ENCODE assay signal across 11 cellular contexts in genomic region chr15:81235781-81236507, GRCh38. TPM values are rescaled to one million over a fixed set of nuclear protein-coding genes. Genes with fewer than 3 reads are reported as not detected.
DNase-seq lines count a peak whose midpoint lies in the region; ATAC-seq and TF ChIP-seq lines count a peak whose summit lies in the region.
"Had no signal": no experiment of that assay in that cellular context is flagged by ENCODE, and none has a peak within 500 bp of the region (broad histone marks: within the 10 kb centered on the region; RNA-seq: fewer than 3 reads in every experiment).

No MANE protein-coding gene starts in this region.

- peaks cover 26% of the 10 kb centered on the region for H3K9me3 Mint-ChIP-seq in mesothelial cell of epicardium
- no peaks in the 10 kb centered on the region for H3K9me3 Mint-ChIP-seq in glutamatergic neuron (ENCODE audit: unreplicated experiment)

- intact Hi-C loops in esophagus muscularis mucosa (cut with DNase I): no loop called here

- H3K4me3 Mint-ChIP-seq in mesothelial cell of epicardium (no peak overlapping the region), glutamatergic neuron (ENCODE audit: unreplicated experiment) (no peak overlapping the region)
- H3K4me3 Mint-ChIP-seq: activated naive CD4-positive, alpha-beta T cell treated with anti-CD3 and anti-CD28 coated beads, Interleukin-2, amount 50 U/mL, for 24 hours; memory B cell had no signal

- H3K27me3 ChIP-seq in esophagus muscularis mucosa: no peaks in the 10 kb centered on the region
- H3K27me3 ChIP-seq in trophoblast cell (ENCODE audit: insufficient read depth, low read length): no peaks in the 10 kb centered on the region

- H3K4me2 ChIP-seq in trophoblast cell (ENCODE audit: low read length): no peak overlapping the region
- H3K4me2 ChIP-seq: KMS-11 had no signal

- no peak overlapping the region for H2BK120ac ChIP-seq in trophoblast cell (ENCODE audit: insufficient read depth, low read length, poor library complexity)

- ATAC-seq in SK-N-SH treated with all-trans-retinoic acid at 6 μM for 48 hours: peak; percentile 40; the same call in 2 of the 3 replicates

- no peak overlapping the region for H4K8ac ChIP-seq in trophoblast cell (ENCODE audit: low read depth, low read length)

- no peak for TF ChIP-seq CTCF in esophagus muscularis mucosa (IDR thresholded peaks at IDR 0.05)
- no peak for TF ChIP-seq CTCF in mesothelial cell of epicardium (IDR thresholded peaks at IDR 0.05; ENCODE audit: unreplicated experiment)
- TF ChIP-seq CTCF in glutamatergic neuron (IDR thresholded peaks at IDR 0.05; ENCODE audit: partially characterized antibody, unreplicated experiment): no peak

- no peaks in the 10 kb centered on the region for H3K79me2 ChIP-seq in trophoblast cell (ENCODE audit: control insufficient read depth, insufficient read depth, low read length, poor library complexity)

- H3K36me3 Mint-ChIP-seq in mesothelial cell of epicardium (no peaks in the 10 kb centered on the region), glutamatergic neuron (ENCODE audit: unreplicated experiment) (no peaks in the 10 kb centered on the region)
- H3K36me3 Mint-ChIP-seq: memory B cell had no signal

- 71% methylated on average over 4 of the region's 5 CpGs for WGBS in esophagus muscularis mucosa
- no CpG with 5 or more reads among the region's 5 CpGs for WGBS in trophoblast cell (ENCODE audit: extremely low coverage, insufficient coverage, insufficient read length)

- no peak for TF ChIP-seq POLR2A in esophagus muscularis mucosa (IDR thresholded peaks at IDR 0.05; ENCODE audit: low read depth)

- H3K27ac Mint-ChIP-seq in mesothelial cell of epicardium (no peak overlapping the region), glutamatergic neuron (ENCODE audit: unreplicated experiment) (no peak overlapping the region)
- H3K27ac Mint-ChIP-seq: activated naive CD4-positive, alpha-beta T cell treated with anti-CD3 and anti-CD28 coated beads, Interleukin-2, amount 50 U/mL, for 24 hours; memory B cell had no signal

- H4K12ac ChIP-seq in trophoblast cell (ENCODE audit: low read depth, low read length): no peak overlapping the region

- no peaks in the 10 kb centered on the region for H3K27me3 Mint-ChIP-seq in mesothelial cell of epicardium (ENCODE audit: low read depth)
- peaks cover 1% of the 10 kb centered on the region for H3K27me3 Mint-ChIP-seq in glutamatergic neuron (ENCODE audit: unreplicated experiment)
- H3K27me3 Mint-ChIP-seq: activated naive CD4-positive, alpha-beta T cell treated with anti-CD3 and anti-CD28 coated beads, Interleukin-2, amount 50 U/mL, for 24 hours; memory B cell had no signal

- H3K23ac ChIP-seq in trophoblast cell (ENCODE audit: low read length): no peak overlapping the region

- H3K4me1 ChIP-seq in esophagus muscularis mucosa: no peaks in the 10 kb centered on the region
- no peaks in the 10 kb centered on the region for H3K4me1 ChIP-seq in trophoblast cell (ENCODE audit: control insufficient read depth in 1 of 2, insufficient read depth in 2 of 2, low read length in 2 of 2)

- H3K79me1 ChIP-seq in trophoblast cell (ENCODE audit: low read length): no peaks in the 10 kb centered on the region

- peak; percentile 69 for DNase-seq in G401 (ENCODE audit: low spot score)
- peak; percentile 72 for DNase-seq in esophagus muscularis mucosa (ENCODE audit: extremely low spot score)
- peak; percentile 7 to 38 for DNase-seq in trophoblast cell
- no peak for DNase-seq in mesothelial cell of epicardium (ENCODE audit: low spot score in 2 of 2, unreplicated experiment in 2 of 2)
- DNase-seq in stimulated activated CD4-positive, alpha-beta T cell treated with anti-CD3 and anti-CD28 coated beads, Interleukin-4, amount 100 ng/mL, for 24 hours: no peak
- DNase-seq in glutamatergic neuron: no peak
- no peak for DNase-seq in DMS79 (lab: John Stamatoyannopoulos, UW)

- in situ Hi-C loops in G401 (cut with HindIII; ENCODE audit: low sequenced_read_pairs): no loop called here

- H3K36me3 ChIP-seq in esophagus muscularis mucosa: no peaks in the 10 kb centered on the region
- no peaks in the 10 kb centered on the region for H3K36me3 ChIP-seq in trophoblast cell (ENCODE audit: control insufficient read depth in 1 of 2, insufficient read depth in 2 of 2, low read length in 2 of 2)

- H2AK5ac ChIP-seq in trophoblast cell (ENCODE audit: low read length): no peak overlapping the region

- H3K14ac ChIP-seq in trophoblast cell (ENCODE audit: low read length): no peak overlapping the region

- H3K27ac ChIP-seq in esophagus muscularis mucosa (replicated peaks in 1 of 4) (peak overlapping the region; percentile 14 to 35 (median 34)), trophoblast cell (ENCODE audit: low read depth, low read length) (no peak overlapping the region)
- H3K27ac ChIP-seq: KMS-11 had no signal

- no peak overlapping the region for H2BK12ac ChIP-seq in trophoblast cell (ENCODE audit: low read length)

- peaks cover 0 to 7% (median 0%) of the 10 kb centered on the region in 4 donors for H3K9me3 ChIP-seq in esophagus muscularis mucosa
- H3K9me3 ChIP-seq in trophoblast cell (ENCODE audit: insufficient read depth, low read depth, low read length): no peaks in the 10 kb centered on the region

- H2BK5ac ChIP-seq in trophoblast cell (ENCODE audit: low read depth, low read length, poor library complexity): no peak overlapping the region

- no peak overlapping the region for H3K9ac ChIP-seq in trophoblast cell (ENCODE audit: low read length)
- H3K9ac ChIP-seq: KMS-11 had no signal

- H3K4ac ChIP-seq in trophoblast cell (ENCODE audit: low read depth, low read length): no peak overlapping the region

- H3K4me3 ChIP-seq in esophagus muscularis mucosa (no peak overlapping the region), trophoblast cell (ENCODE audit: low read depth, low read length) (no peak overlapping the region)

- H3K4me1 Mint-ChIP-seq in mesothelial cell of epicardium (no peaks in the 10 kb centered on the region), glutamatergic neuron (ENCODE audit: low read depth, unreplicated experiment) (no peaks in the 10 kb centered on the region)
- H3K4me1 Mint-ChIP-seq: activated naive CD4-positive, alpha-beta T cell treated with anti-CD3 and anti-CD28 coated beads, Interleukin-2, amount 50 U/mL, for 24 hours; memory B cell had no signal

- no peak overlapping the region for H3K18ac ChIP-seq in trophoblast cell (ENCODE audit: low read length)

- no peak for TF ChIP-seq EP300 in esophagus muscularis mucosa (IDR thresholded peaks at IDR 0.05)

- no peak overlapping the region for H4K91ac ChIP-seq in trophoblast cell (ENCODE audit: low read depth, low read length)

- H2AFZ ChIP-seq in trophoblast cell (ENCODE audit: insufficient read depth, low read length, poor library complexity): no peak overlapping the region

TF ChIP-seq in SK-N-SH treated with all-trans-retinoic acid at 6 μM for 48 hours, 23 proteins besides CTCF, POLR2A, EP300 and RAD21:
- TF ChIP-seq OSR1 (CRISPR knock-in tag; IDR thresholded peaks at IDR 0.05) (no peak), TOX (CRISPR knock-in tag; IDR thresholded peaks at IDR 0.05; ENCODE audit: borderline replicate concordance) (no peak), ZNF565 (CRISPR knock-in tag; conservative IDR thresholded peaks at IDR 0.05; ENCODE audit: low read depth) (no peak), BACH2 (CRISPR knock-in tag; IDR thresholded peaks at IDR 0.05; ENCODE audit: borderline replicate concordance) (no peak), ZC3H10 (CRISPR knock-in tag; IDR thresholded peaks at IDR 0.05) (no peak), PPARA (CRISPR knock-in tag; IDR thresholded peaks at IDR 0.05; ENCODE audit: borderline replicate concordance) (no peak), ZFP30 (CRISPR knock-in tag; IDR thresholded peaks at IDR 0.05) (no peak), RARB (CRISPR knock-in tag; IDR thresholded peaks at IDR 0.05) (no peak), ZNF8 (CRISPR knock-in tag; IDR thresholded peaks at IDR 0.05) (no peak), ZNF70 (CRISPR knock-in tag; IDR thresholded peaks at IDR 0.05) (no peak), PATZ1 (CRISPR knock-in tag; IDR thresholded peaks at IDR 0.05; ENCODE audit: borderline replicate concordance) (no peak), ZFP3 (CRISPR knock-in tag; IDR thresholded peaks at IDR 0.05) (no peak), SNAI2 (CRISPR knock-in tag; IDR thresholded peaks at IDR 0.05) (no peak)

RNA-seq across cellular contexts. Expression of gene IL16, which starts 39.3 kb away (rescaled TPM):
- total RNA-seq in G401 (2014; rRNA removed; shearing (Covaris generic)): 0.12 TPM in 1 of 2 replicates, not detected in the other
- total RNA-seq in esophagus muscularis mucosa (10 to 100 TPM; 13.5 to 34.9 (median 19.8) TPM), mesothelial cell of epicardium (0.27 to 0.35 TPM (median 0.34 TPM) in 3 replicates), glutamatergic neuron (ENCODE audit: unreplicated experiment) (0.27 TPM)
- 0.14 and 0.33 TPM in 2 replicates for polyA plus RNA-seq in trophoblast cell (2013)

Comparison
In these comparisons a context has a peak if more than half of its experiments do, and no peak if none do; other contexts are left out.
1. DNase-seq: peak in G401 (single experiment), esophagus muscularis mucosa (single experiment) and trophoblast cell (2 of 2); none in mesothelial cell of epicardium (0 of 2), stimulated activated CD4-positive, alpha-beta T cell treated with anti-CD3 and anti-CD28 coated beads, Interleukin-4, amount 100 ng/mL, for 24 hours (single experiment), glutamatergic neuron (single experiment) and DMS79 (single experiment).
2. RNA of gene IL16, which starts 39.3 kb away (total RNA-seq): 13.5 to 34.9 TPM in esophagus muscularis mucosa; 0.27 TPM in glutamatergic neuron (single experiment), 0.27 to 0.35 TPM in mesothelial cell of epicardium and 0.12 TPM in G401; every median in the first group is over 10 times any median in the second.